1 cellular context compared by ENCODE assay signal in genomic region chr9:98189412-98189811, GRCh38.
TF ChIP-seq lines count a peak whose summit lies in the region.

No MANE protein-coding gene starts in this region.

TF ChIP-seq in K562, 482 proteins besides CTCF, POLR2A, EP300 and RAD21:
- TF ChIP-seq DDX20 (tag; IDR thresholded peaks at IDR 0.05; ENCODE audit: low read depth) (no peak), BCOR (IDR thresholded peaks at IDR 0.05) (peak; percentile 95), HDAC2 (IDR thresholded peaks at IDR 0.05) (peak; percentile 69), RBM25 (IDR thresholded peaks at IDR 0.05; ENCODE audit: low read depth, low read length, severe bottlenecking) (peak; percentile 93), SMAD4 (CRISPR knock-in tag; conservative IDR thresholded peaks at IDR 0.05) (0 out of 2 replicates have a peak, but pooled peaks have one; percentile 24), POU5F1 (IDR thresholded peaks at IDR 0.05; ENCODE audit: borderline replicate concordance, low read depth, low read length, partially characterized antibody) (no peak), ADNP (tag; IDR thresholded peaks at IDR 0.05) (peak; percentile 74; the same call in 1 of the 2 replicates), ESRRA (IDR thresholded peaks at IDR 0.05; ENCODE audit: borderline replicate concordance, low read depth) (peak; percentile 68), KDM1A (IDR thresholded peaks at IDR 0.05) (peak; percentile 78 to 87)
